In genomic region chr11:85196955-85197354, GRCh38 we compare ENCODE assay signal across 20 cellular contexts.
DNase-seq lines count a peak whose midpoint lies in the region; ATAC-seq, FAIRE-seq and TF ChIP-seq lines count a peak whose summit lies in the region.
"Had no signal": no experiment of that assay in that cellular context is flagged by ENCODE, and none has a peak within 500 bp of the region (broad histone marks: within the 10 kb centered on the region; RNA-seq: fewer than 3 reads in every experiment).

No MANE protein-coding gene starts in this region.

- TF ChIP-seq CTCF in hepatocyte (IDR thresholded peaks at IDR 0.05; ENCODE audit: poor library complexity) = no peak
- TF ChIP-seq CTCF in heart right ventricle (IDR thresholded peaks at IDR 0.05) = no peak
- TF ChIP-seq CTCF in osteoblast (IDR thresholded peaks at IDR 0.05; ENCODE audit: extremely low read depth, low read depth, low read length) = no peak

- H3K4me1 ChIP-seq in hepatocyte (ENCODE audit: insufficient read depth) = no peaks in the 10 kb centered on the region
- H3K4me1 ChIP-seq in small intestine (ENCODE audit: control insufficient read depth in 2 of 2, insufficient read depth in 1 of 2, low read depth in 1 of 2, low read length in 1 of 2) = no peaks in the 10 kb centered on the region
- no peaks in the 10 kb centered on the region for H3K4me1 ChIP-seq in heart right ventricle
- H3K4me1 ChIP-seq in osteoblast (ENCODE audit: insufficient read depth, low read length) = no peaks in the 10 kb centered on the region
- H3K4me1 ChIP-seq: HAP-1 had no signal

- H3K9me2 ChIP-seq in hepatocyte (replicated peaks; ENCODE audit: insufficient read depth) = no peaks in the 10 kb centered on the region

- H3K4me3 ChIP-seq in hepatocyte (no peak overlapping the region), small intestine (ENCODE audit: low read depth in 1 of 2, low read length in 2 of 2) (no peak overlapping the region), heart right ventricle (no peak overlapping the region), osteoblast (ENCODE audit: insufficient read depth, low read length) (no peak overlapping the region)
- H3K4me3 ChIP-seq: HAP-1 had no signal

- 53% methylated on average over 2 of the region's 2 CpGs for WGBS in hepatocyte (ENCODE audit: low lambda C conversion rate, missing lambda C conversion rate)
- WGBS in small intestine, 3 donors = 10 to 28% (median 27%) methylated on average over 2 of the region's 2 CpGs
- WGBS in heart right ventricle, 2 donors = 55 to 66% methylated on average over 2 of the region's 2 CpGs

- FAIRE-seq in small intestine (lab: Jason Lieb, UNC) = no peak
- FAIRE-seq: GM12891, GM18507, H54 had no signal

- intact Hi-C loops in cardiac septum (cut with DNase I) = no loop called here
- intact Hi-C loops in heart right ventricle (cut with DNase I) = no loop called here

- H3K27ac ChIP-seq in hepatocyte (peak overlapping the region; percentile 28), small intestine (ENCODE audit: low read depth in 1 of 2, low read length in 1 of 2) (no peak overlapping the region), heart right ventricle (no peak overlapping the region), osteoblast (ENCODE audit: low read depth, low read length) (no peak overlapping the region)

- no peak overlapping the region for H2AFZ ChIP-seq in hepatocyte
- no peak overlapping the region for H2AFZ ChIP-seq in osteoblast (ENCODE audit: low read length)

- H4K20me1 ChIP-seq in hepatocyte (ENCODE audit: insufficient read depth, poor library complexity, severe bottlenecking) = no peaks in the 10 kb centered on the region
- H4K20me1 ChIP-seq in osteoblast (ENCODE audit: insufficient read depth, low read length) = no peaks in the 10 kb centered on the region

- no peak overlapping the region for H3K4me2 ChIP-seq in hepatocyte
- no peak overlapping the region for H3K4me2 ChIP-seq in osteoblast (ENCODE audit: insufficient read depth, low read length)

- H3K27me3 ChIP-seq in hepatocyte = no peaks in the 10 kb centered on the region
- no peaks in the 10 kb centered on the region for H3K27me3 ChIP-seq in small intestine (ENCODE audit: control insufficient read depth in 2 of 2, insufficient read depth in 2 of 2, low read length in 2 of 2)
- H3K27me3 ChIP-seq in heart right ventricle = no peaks in the 10 kb centered on the region
- H3K27me3 ChIP-seq in osteoblast (ENCODE audit: insufficient read depth, low read length) = no peaks in the 10 kb centered on the region

- ATAC-seq in heart right ventricle = no peak

- DNase-seq in DMS53 (lab: John Stamatoyannopoulos, UW) = peak; percentile 60
- DNase-seq in LoVo (ENCODE audit: low spot score) = peak; percentile 6
- DNase-seq in hepatocyte (ENCODE audit: low spot score) = no peak
- peak; percentile 27 for DNase-seq in small intestine
- DNase-seq in cardiac septum (ENCODE audit: low spot score) = no peak
- DNase-seq in heart right ventricle = no peak
- DNase-seq in NCI-H146 (lab: John Stamatoyannopoulos, UW) = no peak
- DNase-seq in osteoblast (ENCODE audit: insufficient read length, low spot score, missing footprints) = no peak
- DNase-seq: C1 segment of cervical spinal cord; Calu3; CD4-positive, alpha-beta memory T cell; COR-L47; DMS79; EL; GF-D8; GOT3 had no signal

- H3K9me3 ChIP-seq in hepatocyte (ENCODE audit: low read depth) (no peaks in the 10 kb centered on the region), small intestine (ENCODE audit: control insufficient read depth, low read depth) (no peaks in the 10 kb centered on the region), heart right ventricle (peaks cover 0 to 20% (median 6%) of the 10 kb centered on the region in 11 donors), osteoblast (ENCODE audit: low read depth, low read length) (peaks cover 8% of the 10 kb centered on the region)

- H3K79me2 ChIP-seq in hepatocyte (no peaks in the 10 kb centered on the region), osteoblast (ENCODE audit: insufficient read depth, low read length) (no peaks in the 10 kb centered on the region)

- H3K36me3 ChIP-seq in hepatocyte (replicated peaks; ENCODE audit: insufficient read depth, low read depth) (no peaks in the 10 kb centered on the region), small intestine (ENCODE audit: control insufficient read depth in 2 of 2, insufficient read depth in 2 of 2, low read length in 2 of 2) (no peaks in the 10 kb centered on the region), heart right ventricle (no peaks in the 10 kb centered on the region), osteoblast (ENCODE audit: insufficient read depth, low read length) (no peaks in the 10 kb centered on the region)
- H3K36me3 ChIP-seq: HAP-1 had no signal

Comparison
In these comparisons a context has a peak if more than half of its experiments do, and no peak if none do; other contexts are left out.
1. DNase-seq: peak in DMS53 (single experiment), LoVo (single experiment) and small intestine (single experiment); none in hepatocyte (single experiment), cardiac septum (single experiment), heart right ventricle (0 of 2), NCI-H146 (single experiment) and osteoblast (single experiment).